ENCODE assay signal across 8 cellular contexts in genomic region chr3:40310690-40311089, GRCh38. TPM values are rescaled to one million over a fixed set of nuclear protein-coding genes. Genes with fewer than 3 reads are reported as not detected.
DNase-seq lines count a peak whose midpoint lies in the region; ATAC-seq and TF ChIP-seq lines count a peak whose summit lies in the region.

No MANE protein-coding gene starts in this region.

- no peaks in the 10 kb centered on the region for H3K27me3 Mint-ChIP-seq in activated CD8-positive, alpha-beta memory T cell treated with anti-CD3 and anti-CD28 coated beads, Interleukin-2, amount 10 ng/mL, durations not matched to agents 7 days and 5 days
- no peaks in the 10 kb centered on the region for H3K27me3 Mint-ChIP-seq in activated naive CD8-positive, alpha-beta T cell

- peak overlapping the region; percentile 99 for H3K27ac Mint-ChIP-seq in activated CD8-positive, alpha-beta memory T cell treated with anti-CD3 and anti-CD28 coated beads, Interleukin-2, amount 10 ng/mL, durations not matched to agents 7 days and 5 days
- peak overlapping the region; percentile 99 for H3K27ac Mint-ChIP-seq in activated naive CD8-positive, alpha-beta T cell

- peaks cover 20% of the 10 kb centered on the region for H3K4me1 Mint-ChIP-seq in activated CD8-positive, alpha-beta memory T cell treated with anti-CD3 and anti-CD28 coated beads, Interleukin-2, amount 10 ng/mL, durations not matched to agents 7 days and 5 days
- H3K4me1 Mint-ChIP-seq in activated naive CD8-positive, alpha-beta T cell (ENCODE audit: low read depth), result peaks cover 33% of the 10 kb centered on the region

- no peak for TF ChIP-seq POLR2A in stomach (IDR thresholded peaks at IDR 0.05)

- H3K9me3 Mint-ChIP-seq in activated CD8-positive, alpha-beta memory T cell treated with anti-CD3 and anti-CD28 coated beads, Interleukin-2, amount 10 ng/mL, durations not matched to agents 7 days and 5 days (ENCODE audit: low read depth), result no peaks in the 10 kb centered on the region
- no peaks in the 10 kb centered on the region for H3K9me3 Mint-ChIP-seq in activated naive CD8-positive, alpha-beta T cell (ENCODE audit: low read depth)

- H3K27me3 ChIP-seq in iPS-20b (ENCODE audit: insufficient read depth, low read length), result no peaks in the 10 kb centered on the region
- H3K27me3 ChIP-seq in stomach, result no peaks in the 10 kb centered on the region

- H3K9ac ChIP-seq in iPS-20b (ENCODE audit: low read depth, low read length), result peak overlapping the region; percentile 99

- H3K4me1 ChIP-seq in iPS-20b (ENCODE audit: insufficient read depth, low read length) (peaks cover 7% of the 10 kb centered on the region; the same call in 1 of the 2 replicates), stomach (peaks cover 27 to 54% (median 39%) of the 10 kb centered on the region in 4 donors)

- intact Hi-C loops in stomach (cut with DNase I; ENCODE audit: low total_unique reads), result no loop called here

- TF ChIP-seq CTCF in stomach (IDR thresholded peaks at IDR 0.05), result no peak

- ATAC-seq in activated CD8-positive, alpha-beta memory T cell treated with anti-CD3 and anti-CD28 coated beads, Interleukin-2, amount 10 ng/mL, durations not matched to agents 7 days and 5 days, result no peak
- no peak for ATAC-seq in HG02970 (IDR thresholded peaks at IDR 0.05; ENCODE audit: low FRiP score, unreplicated experiment)

- H3K4me3 ChIP-seq in iPS-20b (ENCODE audit: low read length), result peak overlapping the region; percentile 92
- peak overlapping the region; percentile 91 to 98 (median 94) for H3K4me3 ChIP-seq in stomach

- WGBS in stomach, 5 donors, result 6 to 11% (median 6%) methylated on average over 6 of the region's 6 CpGs

- TF ChIP-seq EP300 in stomach (IDR thresholded peaks at IDR 0.05), result no peak

- peaks cover 19% of the 10 kb centered on the region for H3K36me3 Mint-ChIP-seq in activated CD8-positive, alpha-beta memory T cell treated with anti-CD3 and anti-CD28 coated beads, Interleukin-2, amount 10 ng/mL, durations not matched to agents 7 days and 5 days
- peaks cover 8% of the 10 kb centered on the region for H3K36me3 Mint-ChIP-seq in activated naive CD8-positive, alpha-beta T cell

- no peak for DNase-seq in activated CD8-positive, alpha-beta memory T cell treated with anti-CD3 and anti-CD28 coated beads, Interleukin-2, amount 10 ng/mL, durations not matched to agents 7 days and 5 days
- no peak for DNase-seq in activated CD8-positive, alpha-beta memory T cell treated with anti-CD3 and anti-CD28 coated beads for 24 hours
- DNase-seq in stomach (no peak), T-helper 9 cell (no peak), NCI-H446 (lab: John Stamatoyannopoulos, UW) (no peak)

- H3K36me3 ChIP-seq in iPS-20b (ENCODE audit: insufficient read depth, low read depth, low read length) (peaks cover 38% of the 10 kb centered on the region), stomach (peaks cover 13 to 41% (median 33%) of the 10 kb centered on the region in 4 donors)

- CTCF ChIA-PET in activated CD8-positive, alpha-beta memory T cell treated with anti-CD3 and anti-CD28 coated beads, Interleukin-2, amount 10 ng/mL, durations not matched to agents 7 days and 5 days (lab: Charles Lee), result interaction anchor here (1.2 to 8.0 kb wide), 6 partner anchors 12 to 140 kb away, joined by 3 to 117 read pairs (median 4); no protein-coding TSS in a partner anchor

- H3K27ac ChIP-seq in iPS-20b (ENCODE audit: low read length), result no peak overlapping the region
- H3K27ac ChIP-seq in stomach, result peak overlapping the region in 4 of 5 donors; percentile 96 to 99 (median 97)

- no peaks in the 10 kb centered on the region for H3K9me3 ChIP-seq in iPS-20b (ENCODE audit: insufficient read depth, low read depth, low read length)
- H3K9me3 ChIP-seq in stomach, result no peaks in the 10 kb centered on the region

- peak overlapping the region; percentile 98 for H3K4me3 Mint-ChIP-seq in activated CD8-positive, alpha-beta memory T cell treated with anti-CD3 and anti-CD28 coated beads, Interleukin-2, amount 10 ng/mL, durations not matched to agents 7 days and 5 days
- peak overlapping the region; percentile 99 for H3K4me3 Mint-ChIP-seq in activated naive CD8-positive, alpha-beta T cell

RNA-seq across cellular contexts. Expression of gene EIF1B, which starts 1.2 kb away (rescaled TPM):
- total RNA-seq in activated CD8-positive, alpha-beta memory T cell treated with anti-CD3 and anti-CD28 coated beads, Interleukin-2, amount 10 ng/mL, durations not matched to agents 7 days and 5 days, result 10 to 100 TPM; 33.9 to 41.5 TPM
- 10 to 100 TPM in 4 of 5 donors, 1 to 10 TPM in 1; 2.6 to 44.5 (median 18.3) TPM for total RNA-seq in stomach
- polyA plus RNA-seq in stomach, result 10 to 100 TPM; 52.7 to 76.8 (median 68.3) TPM
